In genomic region chr2:237726401-237726830, GRCh38 we compare ENCODE assay signal across 8 cellular contexts.
DNase-seq lines count a peak whose midpoint lies in the region; ATAC-seq and TF ChIP-seq lines count a peak whose summit lies in the region.

No MANE protein-coding gene starts in this region.

- POLR2A ChIA-PET in OCI-LY7 (lab: Charles Lee), result interaction anchor here (1.6 kb wide), 1 partner anchor 19 kb away, joined by 3 read pairs; no protein-coding TSS in a partner anchor

- no peak overlapping the region for H2AFZ ChIP-seq in OCI-LY7 (ENCODE audit: low read length)

- peak; percentile 95 for DNase-seq in NCI-H1092 treated with DMSO at 0.1 percent for 48 hours (lab: John Stamatoyannopoulos, UW)
- DNase-seq in SK-N-MC (ENCODE audit: low read depth, low spot score), result peak; percentile 94
- DNase-seq in heart left ventricle, result peak in 3 of 5 donors; percentile 57 to 75 (median 74)
- no peak for DNase-seq in OCI-LY7 (ENCODE audit: low spot score)
- no peak for DNase-seq in inferior parietal cortex (ENCODE audit: extremely low spot score)
- DNase-seq in ovary, result no peak

- BruUV-seq in OCI-LY7 (replicated peaks; lab: Mats Ljungman, UMichigan), result no TSS peak

- TF ChIP-seq CTCF in heart left ventricle (IDR thresholded peaks at IDR 0.05) (no peak), OCI-LY7 (conservative IDR thresholded peaks at IDR 0.05; ENCODE audit: low read length) (no peak), ovary (IDR thresholded peaks at IDR 0.05) (no peak)

- no peak for TF ChIP-seq EP300 in ovary (IDR thresholded peaks at IDR 0.05)

- no peak overlapping the region for H3K4me2 ChIP-seq in OCI-LY7 (ENCODE audit: low read length)

- no peaks in the 10 kb centered on the region for H3K9me2 ChIP-seq in OCI-LY7 (ENCODE audit: insufficient read depth, low read length)

- CTCF ChIA-PET in OCI-LY7 (lab: Charles Lee; ENCODE audit: unreplicated experiment), result no interaction called here

- 11 to 13% (median 13%) methylated on average over 7 of the region's 7 CpGs for WGBS in heart left ventricle, 4 donors
- 20 to 26% (median 21%) methylated on average over 7 of the region's 7 CpGs for WGBS in ovary, 3 donors

- H4K20me1 ChIP-seq in OCI-LY7 (ENCODE audit: insufficient read depth, low read length), result peaks cover 15% of the 10 kb centered on the region

- H3K4me1 ChIP-seq in heart left ventricle, result peaks cover 10 to 97% (median 78%) of the 10 kb centered on the region in 12 donors
- peaks cover 47% of the 10 kb centered on the region for H3K4me1 ChIP-seq in stomach smooth muscle (ENCODE audit: control insufficient read depth, insufficient read depth, low read length)
- H3K4me1 ChIP-seq in OCI-LY7 (ENCODE audit: insufficient read depth, low read length, poor library complexity, severe bottlenecking), result peaks cover 13% of the 10 kb centered on the region
- peaks cover 1% of the 10 kb centered on the region for H3K4me1 ChIP-seq in ovary (ENCODE audit: insufficient read depth)

- TF ChIP-seq POLR2A in heart left ventricle (IDR thresholded peaks at IDR 0.05) (no peak), ovary (IDR thresholded peaks at IDR 0.05) (no peak)

- intact Hi-C loops in heart left ventricle (cut with DNase I) (no loop called here), OCI-LY7 (cut with micrococcal nuclease; ENCODE audit: unreplicated experiment) (no loop called here), ovary (cut with DNase I) (no loop called here)

- no peaks in the 10 kb centered on the region for H3K9me3 ChIP-seq in SK-N-MC (ENCODE audit: low read depth, low read length)
- no peaks in the 10 kb centered on the region for H3K9me3 ChIP-seq in heart left ventricle
- no peaks in the 10 kb centered on the region for H3K9me3 ChIP-seq in stomach smooth muscle (ENCODE audit: control insufficient read depth in 2 of 2, low read length in 2 of 2)
- no peaks in the 10 kb centered on the region for H3K9me3 ChIP-seq in OCI-LY7 (ENCODE audit: low read length)
- H3K9me3 ChIP-seq in ovary, result no peaks in the 10 kb centered on the region

- H3K79me2 ChIP-seq in OCI-LY7 (ENCODE audit: insufficient read depth, low read depth, low read length), result peaks cover 73% of the 10 kb centered on the region; the same call in 1 of the 2 replicates

- H3K27ac ChIP-seq in SK-N-MC, result peak overlapping the region; percentile 80
- H3K27ac ChIP-seq in heart left ventricle, result peak overlapping the region in 11 of 12 donors; percentile 13 to 77 (median 56)
- peak overlapping the region; percentile 25 for H3K27ac ChIP-seq in stomach smooth muscle (ENCODE audit: low read length)
- H3K27ac ChIP-seq in OCI-LY7 (ENCODE audit: low read depth, low read length, poor library complexity, severe bottlenecking), result no peak overlapping the region
- H3K27ac ChIP-seq in ovary, result no peak overlapping the region

- peak overlapping the region; percentile 51 for H3K4me3 ChIP-seq in SK-N-MC
- H3K4me3 ChIP-seq in heart left ventricle, result no peak overlapping the region
- H3K4me3 ChIP-seq in stomach smooth muscle (ENCODE audit: low read length in 2 of 2), result peak overlapping the region in 1 of 2 donors; percentile 8
- H3K4me3 ChIP-seq in OCI-LY7 (ENCODE audit: low read depth, low read length, poor library complexity, severe bottlenecking), result no peak overlapping the region
- H3K4me3 ChIP-seq in ovary, result no peak overlapping the region

- H3K9ac ChIP-seq in SK-N-MC (ENCODE audit: insufficient read length) (no peak overlapping the region), stomach smooth muscle (ENCODE audit: low read length in 2 of 2) (peak overlapping the region in 1 of 2 donors; percentile 13)

- ATAC-seq in heart left ventricle (peak in 3 of 4 donors; percentile 35 to 68 (median 61)), HG02973 (IDR thresholded peaks at IDR 0.05; ENCODE audit: unreplicated experiment) (no peak)

- H3K36me3 ChIP-seq in SK-N-MC (ENCODE audit: insufficient read depth, low read length), result no peaks in the 10 kb centered on the region
- peaks cover 0 to 40% (median 28%) of the 10 kb centered on the region in 9 donors for H3K36me3 ChIP-seq in heart left ventricle
- H3K36me3 ChIP-seq in stomach smooth muscle (ENCODE audit: control insufficient read depth in 2 of 2, insufficient read depth in 2 of 2, low read length in 2 of 2), result peaks cover 2 to 6% of the 10 kb centered on the region in 2 donors
- H3K36me3 ChIP-seq in OCI-LY7 (ENCODE audit: insufficient read depth, low read length), result peaks cover 76% of the 10 kb centered on the region
- H3K36me3 ChIP-seq in ovary, result no peaks in the 10 kb centered on the region

- H3K27me3 ChIP-seq in heart left ventricle (no peaks in the 10 kb centered on the region), stomach smooth muscle (ENCODE audit: control insufficient read depth in 1 of 2, insufficient read depth in 2 of 2, low read length in 2 of 2) (no peaks in the 10 kb centered on the region), ovary (no peaks in the 10 kb centered on the region)

Comparison
In these comparisons a context has a peak if more than half of its experiments do, and no peak if none do; other contexts are left out.
1. DNase-seq: peak in NCI-H1092 treated with DMSO at 0.1 percent for 48 hours (single experiment), SK-N-MC (single experiment) and heart left ventricle (3 of 5); none in OCI-LY7 (single experiment), inferior parietal cortex (single experiment) and ovary (0 of 5).
2. H3K27ac ChIP-seq: peak in SK-N-MC (single experiment), heart left ventricle (11 of 12) and stomach smooth muscle (single experiment); none in OCI-LY7 (single experiment) and ovary (0 of 2).